In the genomic region with DNA sequence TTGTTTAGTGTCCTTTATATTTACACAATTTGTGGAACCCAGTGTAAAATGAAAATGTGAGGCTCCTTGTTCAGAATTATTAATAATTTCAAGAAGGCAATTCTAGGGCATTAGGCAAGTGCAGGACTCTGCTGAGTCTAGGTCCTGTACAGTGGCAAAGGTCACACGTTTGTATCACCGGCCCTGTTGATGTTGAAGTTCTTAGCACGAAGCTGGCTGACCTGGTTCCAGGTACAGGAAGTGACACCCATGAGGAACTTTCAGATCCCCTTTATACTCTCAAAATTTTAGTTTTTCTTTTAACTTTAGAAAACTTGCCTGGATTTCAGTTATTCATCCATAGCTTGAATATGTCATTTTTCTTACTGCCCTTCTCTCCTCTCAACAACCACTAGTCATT, we compare ENCODE assay signal across 14 cellular contexts.
"Had no signal": no experiment of that assay in that cellular context is flagged by ENCODE, and none has a peak within 500 bp of the region (broad histone marks: within the 10 kb centered on the region; RNA-seq: fewer than 3 reads in every experiment).

No MANE protein-coding gene starts in this region.

- H3K4me3 ChIP-seq: tibial artery had no signal

- H3K4me3 Mint-ChIP-seq: activated naive CD4-positive, alpha-beta T cell treated with anti-CD3 and anti-CD28 coated beads, Interleukin-2, amount 10 ng/mL, durations not matched to agents 7 days and 5 days; activated T-helper 17 cell treated with anti-CD3 and anti-CD28 coated beads, Interleukin-2, amount 50 U/mL, for 72 hours; effector memory CD8-positive, alpha-beta T cell; natural killer cell had no signal

- ATAC-seq: activated CD4-positive, CD25-positive, alpha-beta regulatory T cell treated with anti-CD3 and anti-CD28 coated beads, Interleukin-2, amount 50 U/mL, for 24 hours; activated T-helper 17 cell treated with anti-CD3 and anti-CD28 coated beads, Interleukin-2, amount 50 U/mL, for 72 hours; effector memory CD8-positive, alpha-beta T cell; left ventricle myocardium superior; natural killer cell had no signal

- H3K27ac Mint-ChIP-seq: activated naive CD4-positive, alpha-beta T cell treated with anti-CD3 and anti-CD28 coated beads, Interleukin-2, amount 10 ng/mL, durations not matched to agents 7 days and 5 days; activated T-helper 17 cell treated with anti-CD3 and anti-CD28 coated beads, Interleukin-2, amount 50 U/mL, for 72 hours; effector memory CD8-positive, alpha-beta T cell; natural killer cell had no signal

- H3K9me3 ChIP-seq: tibial artery had no signal

- H3K27me3 Mint-ChIP-seq: activated naive CD4-positive, alpha-beta T cell treated with anti-CD3 and anti-CD28 coated beads, Interleukin-2, amount 10 ng/mL, durations not matched to agents 7 days and 5 days; activated T-helper 17 cell treated with anti-CD3 and anti-CD28 coated beads, Interleukin-2, amount 50 U/mL, for 72 hours; effector memory CD8-positive, alpha-beta T cell had no signal

- H3K4me1 Mint-ChIP-seq: activated naive CD4-positive, alpha-beta T cell treated with anti-CD3 and anti-CD28 coated beads, Interleukin-2, amount 10 ng/mL, durations not matched to agents 7 days and 5 days; activated T-helper 17 cell treated with anti-CD3 and anti-CD28 coated beads, Interleukin-2, amount 50 U/mL, for 72 hours; natural killer cell had no signal

- DNase-seq: activated CD4-positive, alpha-beta T cell treated with anti-CD3 and anti-CD28 coated beads, Interleukin-2, amount 50 U/mL, for 4 hours; activated naive CD4-positive, alpha-beta T cell treated with anti-CD3 and anti-CD28 coated beads, Interleukin-2, amount 10 ng/mL, durations not matched to agents 7 days and 5 days; activated T-cell treated with anti-CD3 and anti-CD28 coated beads for 4 hours; dermis blood vessel endothelial cell; effector memory CD8-positive, alpha-beta T cell; left ventricle myocardium superior; mesenchymal stem cell; natural killer cell; retina; stimulated activated CD4-positive, alpha-beta T cell treated with anti-CD3 and anti-CD28 coated beads, Interleukin-12 subunit alpha, Interleukin-12 subunit beta, amount 100 ng/mL, for 4 hours; stimulated activated CD4-positive, alpha-beta T cell treated with anti-CD3 and anti-CD28 coated beads, Interleukin-2, amount 100 ng/mL, for 24 hours; tibial artery had no signal

- H3K36me3 Mint-ChIP-seq: activated naive CD4-positive, alpha-beta T cell treated with anti-CD3 and anti-CD28 coated beads, Interleukin-2, amount 10 ng/mL, durations not matched to agents 7 days and 5 days; natural killer cell had no signal

- H3K4me1 ChIP-seq: tibial artery had no signal

- H3K36me3 ChIP-seq: tibial artery had no signal

- H3K27ac ChIP-seq: tibial artery had no signal

- H3K27me3 ChIP-seq: tibial artery had no signal
